In the genomic region with DNA sequence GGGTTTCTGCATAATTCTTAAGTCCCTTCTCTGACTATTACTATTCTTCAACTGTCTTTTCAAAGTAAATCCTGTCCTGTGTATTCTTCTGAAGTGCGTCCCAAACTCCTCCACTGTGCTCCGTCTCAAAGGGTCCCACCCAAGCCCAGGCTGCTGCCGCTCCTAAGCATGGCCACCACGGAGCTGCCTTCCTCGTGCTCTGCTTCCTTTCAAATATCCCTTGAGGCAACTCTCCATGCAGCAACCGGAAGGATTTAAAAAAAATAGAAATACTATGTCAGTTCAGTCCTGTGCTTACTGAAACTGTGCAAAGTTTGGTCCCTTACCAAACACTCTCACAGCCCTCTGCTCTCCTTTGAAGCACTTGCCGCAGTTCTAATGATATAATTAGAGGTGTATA, we compare ENCODE assay signal across 22 cellular contexts.
"Had no signal": no experiment of that assay in that cellular context is flagged by ENCODE, and none has a peak within 500 bp of the region (broad histone marks: within the 10 kb centered on the region; RNA-seq: fewer than 3 reads in every experiment).

No MANE protein-coding gene starts in this region.

- ATAC-seq: body of pancreas, gastrocnemius medialis, left cardiac atrium, mucosa of descending colon, right lobe of liver had no signal

- H3K4me1 Mint-ChIP-seq: activated naive CD4-positive, alpha-beta T cell treated with anti-CD3 and anti-CD28 coated beads, Interleukin-2, amount 50 U/mL, for 24 hours had no signal

- H3K4me1 ChIP-seq: body of pancreas, esophagus muscularis mucosa, gastrocnemius medialis, right lobe of liver had no signal

- H3K4me3 ChIP-seq: body of pancreas, cardiac muscle cell, esophagus muscularis mucosa, gastrocnemius medialis, mucosa of descending colon, right lobe of liver, skin epidermis, thoracic aorta, upper lobe of left lung had no signal

- H3K27me3 ChIP-seq: body of pancreas, cardiac muscle cell, esophagus muscularis mucosa, gastrocnemius medialis, right lobe of liver, upper lobe of left lung had no signal

- H3K4me3 Mint-ChIP-seq: activated CD4-positive, alpha-beta memory T cell treated with anti-CD3 and anti-CD28 coated beads for 36 hours; activated naive CD4-positive, alpha-beta T cell treated with anti-CD3 and anti-CD28 coated beads, Interleukin-2, amount 50 U/mL, for 24 hours; dendritic cell treated with granulocyte-macrophage colony-stimulating factor and Interleukin-4, amounts not matched to agents 40 ng/mL and 50 ng/mL, for 4 days had no signal

- H3K9me3 ChIP-seq: body of pancreas, esophagus muscularis mucosa, gastrocnemius medialis, mucosa of descending colon, right lobe of liver, thoracic aorta, upper lobe of left lung had no signal

- H3K27ac Mint-ChIP-seq: activated CD4-positive, alpha-beta memory T cell treated with anti-CD3 and anti-CD28 coated beads for 36 hours; dendritic cell treated with granulocyte-macrophage colony-stimulating factor and Interleukin-4, amounts not matched to agents 40 ng/mL and 50 ng/mL, for 4 days had no signal

- DNase-seq: activated CD4-positive, alpha-beta memory T cell treated with anti-CD3 and anti-CD28 coated beads for 36 hours; activated CD4-positive, alpha-beta T cell treated with anti-CD3 and anti-CD28 coated beads for 48 hours; activated gamma-delta T cell; anterior cingulate cortex; body of pancreas; effector CD4-positive, alpha-beta T cell; gastrocnemius medialis; hypothalamus; left cardiac atrium; mesenchymal stem cell; mucosa of descending colon; occipital lobe; posterior cingulate gyrus; right lobe of liver; stimulated activated CD4-positive, alpha-beta T cell treated with anti-CD3 and anti-CD28 coated beads, Interleukin-1b, Interleukin-23, amount 100 ng/mL, for 48 hours; upper lobe of left lung had no signal

- H3K27ac ChIP-seq: body of pancreas, cardiac muscle cell, esophagus muscularis mucosa, gastrocnemius medialis, right lobe of liver, skin epidermis, thoracic aorta, upper lobe of left lung had no signal

- H3K27me3 Mint-ChIP-seq: activated CD4-positive, alpha-beta memory T cell treated with anti-CD3 and anti-CD28 coated beads for 36 hours; activated naive CD4-positive, alpha-beta T cell treated with anti-CD3 and anti-CD28 coated beads, Interleukin-2, amount 50 U/mL, for 24 hours; dendritic cell treated with granulocyte-macrophage colony-stimulating factor and Interleukin-4, amounts not matched to agents 40 ng/mL and 50 ng/mL, for 4 days had no signal

- H3K9me3 Mint-ChIP-seq: activated CD4-positive, alpha-beta memory T cell treated with anti-CD3 and anti-CD28 coated beads for 36 hours; activated naive CD4-positive, alpha-beta T cell treated with anti-CD3 and anti-CD28 coated beads, Interleukin-2, amount 50 U/mL, for 24 hours; dendritic cell treated with granulocyte-macrophage colony-stimulating factor and Interleukin-4, amounts not matched to agents 40 ng/mL and 50 ng/mL, for 4 days had no signal
